In the genomic region with DNA sequence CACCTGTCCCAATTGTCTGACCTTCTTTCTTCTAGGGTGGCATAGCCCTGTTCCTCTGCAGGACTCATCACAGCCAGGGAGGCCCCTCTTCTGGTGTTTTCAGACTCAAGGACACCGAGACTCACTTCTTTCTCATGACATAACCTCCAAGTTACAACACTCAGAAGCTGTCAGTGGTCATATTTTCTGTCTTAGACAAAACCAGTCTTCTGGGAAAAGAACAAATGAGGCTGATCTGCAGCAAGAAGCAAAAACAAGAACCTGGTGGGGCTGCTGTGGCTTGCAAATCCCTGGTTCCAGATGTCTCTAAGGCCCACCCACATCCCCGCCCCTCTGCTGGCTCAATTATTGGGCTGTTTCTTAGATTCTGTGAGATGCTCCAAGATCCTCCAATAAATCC, we compare ENCODE assay signal across 32 cellular contexts. TPM values are rescaled to one million over a fixed set of nuclear protein-coding genes. Genes with fewer than 3 reads are reported as not detected.
"Had no signal": no experiment of that assay in that cellular context is flagged by ENCODE, and none has a peak within 500 bp of the region (broad histone marks: within the 10 kb centered on the region; RNA-seq: fewer than 3 reads in every experiment).

No MANE protein-coding gene starts in this region.

- H3K36me3 ChIP-seq: esophagus squamous epithelium, heart left ventricle, WERI-Rb-1 had no signal

- H3K27ac ChIP-seq: body of pancreas, esophagus squamous epithelium, heart left ventricle had no signal

- H3K4me3 ChIP-seq: body of pancreas, esophagus squamous epithelium, heart left ventricle had no signal

- DNase-seq: activated B cell treated with CpG ODN at 0.5 μM for 24 hours; activated CD4-positive, alpha-beta T cell treated with anti-CD3 and anti-CD28 coated beads for 48 hours; activated CD4-positive, alpha-beta T cell treated with anti-CD3 and anti-CD28 coated beads, Interleukin-2, amount 50 U/mL, for 1 hour; activated CD4-positive, alpha-beta T cell treated with anti-CD3 and anti-CD28 coated beads, Interleukin-2, amount 50 U/mL, for 48 hours; activated CD8-positive, alpha-beta memory T cell treated with anti-CD3 and anti-CD28 coated beads for 24 hours; activated CD8-positive, alpha-beta T cell treated with anti-CD3 and anti-CD28 coated beads for 36 hours; activated effector memory CD4-positive, alpha-beta T cell treated with Interleukin-2 at 50 U/mL for 16 hours; activated gamma-delta T cell treated with Interleukin-2 at 50 U/mL for 16 hours; activated naive CD4-positive, alpha-beta T cell treated with anti-CD3 and anti-CD28 coated beads, Interleukin-2, amount 50 U/mL, for 16 hours; activated naive CD4-positive, alpha-beta T cell treated with Interleukin-2 at 50 U/mL for 16 hours; activated T-cell treated with anti-CD3 and anti-CD28 coated beads, Interleukin-2, amount 50 U/mL, for 4 hours; amygdala; body of pancreas; caudate nucleus; cortex of kidney; dermis blood vessel endothelial cell; effector CD4-positive, alpha-beta T cell; effector memory CD8-positive, alpha-beta T cell; esophagus squamous epithelium; glutamatergic neuron; heart left ventricle; T-cell; T1000; WERI-Rb-1 had no signal

- H3K27me3 ChIP-seq: body of pancreas, heart left ventricle had no signal

- H3K9me3 ChIP-seq: body of pancreas, esophagus squamous epithelium, heart left ventricle had no signal

- ATAC-seq: activated CD4-positive, CD25-positive, alpha-beta regulatory T cell treated with anti-CD3 and anti-CD28 coated beads, Interleukin-2, amount 50 U/mL, for 24 hours; activated CD8-positive, alpha-beta T cell treated with anti-CD3 and anti-CD28 coated beads for 36 hours; activated T-cell treated with anti-CD3 and anti-CD28 coated beads, Interleukin-2, amount 50 U/mL, for 4 hours; activated T-helper 17 cell treated with anti-CD3 and anti-CD28 coated beads, Interleukin-2, amount 50 U/mL, for 72 hours; body of pancreas; effector memory CD8-positive, alpha-beta T cell; heart left ventricle; T-cell had no signal

RNA-seq across cellular contexts. Expression of gene TBC1D21, which starts 36.3 kb away (rescaled TPM):
- total RNA-seq: activated B cell treated with CpG ODN at 0.5 μM for 24 hours; activated CD8-positive, alpha-beta T cell treated with anti-CD3 and anti-CD28 coated beads for 36 hours; activated T-cell treated with anti-CD3 and anti-CD28 coated beads, Interleukin-2, amount 50 U/mL, for 4 hours; activated T-helper 17 cell treated with anti-CD3 and anti-CD28 coated beads, Interleukin-2, amount 50 U/mL, for 72 hours; aorta; body of pancreas; chondrocyte; dermis blood vessel endothelial cell; esophagus squamous epithelium; frontal cortex; heart left ventricle; T-cell; T-helper 2 cell treated with Interferon-gamma antibody and Interleukin-4, amounts not matched to agents 100 ng/mL and 5 ng/mL, for 36 hours had no signal
- polyA plus RNA-seq: adipose tissue, aorta, esophagus, heart left ventricle had no signal
